Comparison of ENCODE assay signal across 20 cellular contexts in genomic region chr9:14547245-14548060, GRCh38.
DNase-seq lines count a peak whose midpoint lies in the region; ATAC-seq and TF ChIP-seq lines count a peak whose summit lies in the region.
"Had no signal": no experiment of that assay in that cellular context is flagged by ENCODE, and none has a peak within 500 bp of the region (broad histone marks: within the 10 kb centered on the region; RNA-seq: fewer than 3 reads in every experiment).

No MANE protein-coding gene starts in this region.

- peak overlapping the region; percentile 59 for H3K9ac ChIP-seq in HUES6 (ENCODE audit: low read length)

- peaks cover 4% of the 10 kb centered on the region; the same call in 1 of the 2 replicates for H3K9me3 ChIP-seq in HUES6 (ENCODE audit: control insufficient read depth, insufficient read depth, low read depth, low read length)
- H3K9me3 ChIP-seq: colonic mucosa, left ventricle myocardium inferior, suprapubic skin had no signal

- H3K36me3 ChIP-seq in HUES6 (ENCODE audit: control insufficient read depth, insufficient read depth, low read length) (no peaks in the 10 kb centered on the region), brain microvascular endothelial cell (replicated peaks) (no peaks in the 10 kb centered on the region)
- H3K36me3 ChIP-seq: colonic mucosa, left ventricle myocardium inferior, suprapubic skin had no signal

- H3K27ac ChIP-seq in HUES6 (ENCODE audit: low read depth, low read length) (peak overlapping the region; percentile 91), brain microvascular endothelial cell (no peak overlapping the region)
- H3K27ac ChIP-seq: C4-2B, colonic mucosa, left ventricle myocardium inferior, suprapubic skin had no signal

- in situ Hi-C loops in brain microvascular endothelial cell (cut with HindIII; ENCODE audit: low pct_ligation_motif_present, low sequenced_read_pairs), result no loop called here

- peak; percentile 94 for DNase-seq in ELF-1 (ENCODE audit: low read depth, low spot score)
- no peak for DNase-seq in brain microvascular endothelial cell
- DNase-seq in iPS-NIHi11 (ENCODE audit: low spot score), result peak; percentile 83
- no peak for DNase-seq in Ammon's horn (ENCODE audit: low spot score)
- no peak for DNase-seq in COLO668 (lab: John Stamatoyannopoulos, UW; ENCODE audit: unreplicated experiment)
- DNase-seq: activated CD4-positive, alpha-beta T cell treated with anti-CD3 and anti-CD28 coated beads, Interleukin-2, amount 50 U/mL, for 1 hour; activated CD8-positive, alpha-beta memory T cell treated with anti-CD3 and anti-CD28 coated beads, Interleukin-2, amount 10 ng/mL, durations not matched to agents 7 days and 5 days; activated naive CD4-positive, alpha-beta T cell treated with anti-CD3 and anti-CD28 coated beads, Interleukin-2, amount 10 ng/mL, durations not matched to agents 7 days and 5 days; activated T-cell treated with anti-CD3 and anti-CD28 coated beads, Interleukin-2, amount 50 U/mL, for 72 hours; amniotic stem cell; colonic mucosa; left ventricle myocardium inferior; naive thymus-derived CD4-positive, alpha-beta T cell; NCI-H2171; stimulated activated CD4-positive, alpha-beta T cell treated with anti-CD3 and anti-CD28 coated beads, Interleukin-2, amount 100 ng/mL, for 24 hours had no signal

- ATAC-seq in GM21825 (IDR thresholded peaks at IDR 0.05; ENCODE audit: unreplicated experiment), result no peak
- ATAC-seq: activated CD8-positive, alpha-beta memory T cell treated with anti-CD3 and anti-CD28 coated beads, Interleukin-2, amount 10 ng/mL, durations not matched to agents 7 days and 5 days; activated T-cell treated with anti-CD3 and anti-CD28 coated beads, Interleukin-2, amount 50 U/mL, for 72 hours; naive thymus-derived CD4-positive, alpha-beta T cell had no signal

- TF ChIP-seq CTCF in brain microvascular endothelial cell (IDR thresholded peaks at IDR 0.05; ENCODE audit: low read depth, low read length, missing control alignments), result peak; percentile 17

- H3K27me3 ChIP-seq in HUES6 (ENCODE audit: control insufficient read depth, insufficient read depth, low read length) (no peaks in the 10 kb centered on the region), brain microvascular endothelial cell (replicated peaks) (no peaks in the 10 kb centered on the region)
- H3K27me3 ChIP-seq: colonic mucosa, suprapubic skin had no signal

- peaks cover 20% of the 10 kb centered on the region for H3K4me1 ChIP-seq in HUES6 (ENCODE audit: control insufficient read depth, insufficient read depth, low read length)
- H3K4me1 ChIP-seq: colonic mucosa, left ventricle myocardium inferior, suprapubic skin had no signal

- peak overlapping the region; percentile 31 for H3K4me3 ChIP-seq in HUES6 (ENCODE audit: low read depth, low read length)
- no peak overlapping the region for H3K4me3 ChIP-seq in brain microvascular endothelial cell (ENCODE audit: low read depth, low read length)
- H3K4me3 ChIP-seq: colonic mucosa, left ventricle myocardium inferior, smooth muscle cell, suprapubic skin had no signal

Comparison
In these comparisons a context has a peak if more than half of its experiments do, and no peak if none do; other contexts are left out.
1. DNase-seq: peak in ELF-1 (single experiment) and iPS-NIHi11 (single experiment); none in brain microvascular endothelial cell (single experiment), Ammon's horn (single experiment) and COLO668 (single experiment).